Comparison of ENCODE assay signal across 8 cellular contexts in the genomic region with DNA sequence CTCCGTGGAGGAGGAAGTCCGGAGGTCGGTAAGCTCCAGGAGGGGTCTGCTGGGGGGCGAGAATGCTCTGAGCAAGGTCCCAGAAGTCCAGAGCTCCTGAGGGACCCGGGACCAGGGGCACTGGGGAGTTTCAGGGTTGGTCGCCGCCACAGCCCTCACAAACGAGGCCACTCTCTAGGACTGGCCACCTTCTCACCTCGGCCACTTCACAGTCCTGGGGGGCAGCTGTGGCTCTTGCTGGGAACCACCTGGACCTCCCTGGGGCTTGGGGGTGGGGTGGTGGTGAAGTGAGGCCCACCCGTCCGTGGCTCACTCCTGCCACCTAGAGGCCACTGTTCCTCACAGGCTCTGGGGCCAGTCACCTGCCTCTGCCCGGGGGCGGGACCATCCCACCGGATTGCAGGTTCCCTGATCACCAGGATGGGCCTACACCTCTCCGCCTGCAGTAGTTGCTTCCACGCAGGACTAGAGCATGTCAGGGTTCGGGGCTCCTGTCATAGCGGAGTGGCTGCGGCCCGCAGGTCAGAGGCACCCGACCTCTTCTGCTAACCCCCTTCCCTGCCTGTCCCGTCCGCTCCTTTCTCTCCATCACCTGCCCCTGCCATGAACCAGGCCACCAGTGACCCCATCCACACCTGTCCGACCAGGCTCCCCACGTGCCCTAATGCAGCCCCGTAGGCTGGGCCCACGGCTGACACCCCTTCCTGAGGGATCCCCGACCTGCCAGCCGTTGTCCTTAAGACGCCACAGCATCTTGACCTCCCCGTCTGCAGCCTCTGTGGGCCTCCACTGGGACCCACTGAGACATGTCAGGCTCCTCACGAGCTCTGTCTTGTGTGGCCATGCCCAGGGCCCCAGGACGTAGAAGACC. TPM values are rescaled to one million over a fixed set of nuclear protein-coding genes. Genes with fewer than 3 reads are reported as not detected.
A peak's percentile ranks its signal among the peaks of the same experiment; 100 is the strongest.
DNase-seq lines count a peak whose midpoint lies in the region; ATAC-seq and TF ChIP-seq lines count a peak whose summit lies in the region.

No MANE protein-coding gene starts in this region.

- H3K36me3 ChIP-seq in H7 (replicated peaks; ENCODE audit: control insufficient read depth, insufficient read depth, low read length) (no peaks in the 10 kb centered on the region), mucosa of descending colon (ENCODE audit: low read depth) (no peaks in the 10 kb centered on the region)

- H3K27ac ChIP-seq in dorsolateral prefrontal cortex: peak overlapping the region in 33 of 59 donors; percentile 1 to 74 (median 45)

- intact Hi-C loops in CD14-positive monocyte (cut with micrococcal nuclease): no loop called here
- intact Hi-C loops in dorsolateral prefrontal cortex (cut with DNase I): loop anchor here (5.0 to 10.0 kb wide), 2 partner anchors 86 to 523 kb away; a partner anchor contains a TSS
- intact Hi-C loops in mucosa of descending colon (cut with DNase I, micrococcal nuclease): no loop called here

- peak overlapping the region; percentile 12; the same call in 1 of the 2 replicates for H3K4me3 ChIP-seq in H7 (ENCODE audit: insufficient read depth, low read depth, low read length)
- peak overlapping the region in 15 of 59 donors; percentile 3 to 38 (median 17) for H3K4me3 ChIP-seq in dorsolateral prefrontal cortex
- H3K4me3 ChIP-seq in mucosa of descending colon: no peak overlapping the region

- no peak overlapping the region for H3K27ac Mint-ChIP-seq in CD14-positive monocyte

- H3K9me3 ChIP-seq in mucosa of descending colon: no peaks in the 10 kb centered on the region

- H3K27me3 ChIP-seq in H7 (ENCODE audit: control insufficient read depth, insufficient read depth, low read length): no peaks in the 10 kb centered on the region; the same call in 1 of the 2 replicates
- peaks cover 0 to 21% (median 0%) of the 10 kb centered on the region in 45 donors for H3K27me3 ChIP-seq in dorsolateral prefrontal cortex

- peak; percentile 79 for ATAC-seq in mucosa of descending colon

- peaks cover 26 to 52% (median 36%) of the 10 kb centered on the region in 3 donors for H3K27me3 Mint-ChIP-seq in CD14-positive monocyte (ENCODE audit: low read depth in 3 of 3)

- peaks cover 4% of the 10 kb centered on the region for H3K4me1 ChIP-seq in mucosa of descending colon (ENCODE audit: low read depth)

- peaks cover 26% of the 10 kb centered on the region for H3K4me1 Mint-ChIP-seq in CD14-positive monocyte

- DNase-seq in CD14-positive monocyte (ENCODE audit: low spot score) (no peak), H7 (peak; percentile 99), NCI-H524 (lab: John Stamatoyannopoulos, UW) (peak; percentile 43 to 52), dorsolateral prefrontal cortex (peak in 8 of 10 donors; percentile 43 to 90 (median 66)), mucosa of descending colon (peak; percentile 81 to 88 (median 83)), NCI-H774 (lab: John Stamatoyannopoulos, UW) (no peak)
- DNase-seq in activated CD4-positive, alpha-beta T cell treated with anti-CD3 and anti-CD28 coated beads, Interleukin-2, amount 50 U/mL, for 48 hours: peak; percentile 92 to 93
- DNase-seq in stimulated activated CD8-positive, alpha-beta memory T cell treated with anti-CD3 and anti-CD28 coated beads, Interleukin-7, amount 100 ng/mL, for 1 hour (ENCODE audit: low read depth in 2 of 2): peak; percentile 50 to 73

- H3K4me3 Mint-ChIP-seq in CD14-positive monocyte: peak overlapping the region; percentile 47 to 79

- peaks cover 0 to 3% (median 0%) of the 10 kb centered on the region in 7 donors for H3K9me3 Mint-ChIP-seq in CD14-positive monocyte

- peaks cover 0 to 3% of the 10 kb centered on the region in 2 donors for H3K36me3 Mint-ChIP-seq in CD14-positive monocyte

- TF ChIP-seq CTCF in CD14-positive monocyte (IDR thresholded peaks at IDR 0.05) (peak; percentile 93), dorsolateral prefrontal cortex (IDR thresholded peaks at IDR 0.05 in 54 of 56, conservative IDR thresholded peaks at IDR 0.05 in 2 of 56; ENCODE audit: low read depth in 1 of 56, partially characterized antibody in 56 of 56) (peak; percentile 34 to 85 (median 75)), mucosa of descending colon (IDR thresholded peaks at IDR 0.05) (peak; percentile 80)

RNA-seq across cellular contexts. Expression of a gene that starts 5.1 kb away (rescaled TPM):
- polyA plus RNA-seq in CD14-positive monocyte: 10 to 100 TPM; 15.7 to 16.0 TPM
- total RNA-seq in H7 (2014; rRNA removed; shearing (Covaris generic)): 27.3 and 29.4 TPM in 2 replicates
- total RNA-seq in dorsolateral prefrontal cortex (100 to 1,000 TPM; 105 to 197 (median 137) TPM), mucosa of descending colon (10 to 100 TPM in 1 of 3 donors, 1 to 10 TPM in 2; 4.1 to 46.1 (median 9.5) TPM)

RNA-seq across cellular contexts. Expression of a gene that starts 8.4 kb away (rescaled TPM):
- not detected for polyA plus RNA-seq in CD14-positive monocyte
- 0.52 and 1.2 TPM in 2 replicates for total RNA-seq in H7 (2014; rRNA removed; shearing (Covaris generic))
- 10 to 100 TPM in 46 of 120 experiments, 1 to 10 TPM in 74; 2.1 to 27.7 (median 9.1) TPM for total RNA-seq in dorsolateral prefrontal cortex
- total RNA-seq in mucosa of descending colon: 10 to 100 TPM in 2 of 3 donors, 1 to 10 TPM in 1; 4.7 to 20.0 (median 12.6) TPM

RNA-seq across cellular contexts. Expression of a gene that starts 21.5 kb away (rescaled TPM):
- 100 to 1,000 TPM; 244 to 280 TPM for polyA plus RNA-seq in CD14-positive monocyte
- total RNA-seq in H7 (2014; rRNA removed; shearing (Covaris generic)): 24.3 and 27.0 TPM in 2 replicates
- 10 to 100 TPM in 47 of 120 experiments, 1 to 10 TPM in 73; 3.4 to 22.4 (median 9.0) TPM for total RNA-seq in dorsolateral prefrontal cortex
- total RNA-seq in mucosa of descending colon: 1 to 10 TPM; 4.7 to 6.9 (median 6.5) TPM

RNA-seq across cellular contexts. Expression of a gene that starts 21.9 kb away (rescaled TPM):
- not detected for polyA plus RNA-seq in CD14-positive monocyte
- 1.1 and 1.6 TPM in 2 replicates for total RNA-seq in H7 (2014; rRNA removed; shearing (Covaris generic))
- total RNA-seq in dorsolateral prefrontal cortex (1 to 10 TPM; 1.4 to 6.3 (median 3.1) TPM), mucosa of descending colon (1 to 10 TPM; 1.0 to 1.8 (median 1.7) TPM)

RNA-seq across cellular contexts. Expression of a gene that starts 22.0 kb away (rescaled TPM):
- polyA plus RNA-seq in CD14-positive monocyte: 1 to 10 TPM; 7.0 to 8.8 TPM
- 2.4 and 4.4 TPM in 2 replicates for total RNA-seq in H7 (2014; rRNA removed; shearing (Covaris generic))
- total RNA-seq in dorsolateral prefrontal cortex (10 to 100 TPM in 118 of 120 experiments, 1 to 10 TPM in 2; 6.8 to 31.5 (median 21.2) TPM), mucosa of descending colon (under 1 TPM; 0.26 to 0.76 (median 0.39) TPM)

Comparison
In these comparisons a context has a peak if more than half of its experiments do, and no peak if none do; other contexts are left out.
1. DNase-seq: peak in H7 (single experiment), NCI-H524 (2 of 2), activated CD4-positive, alpha-beta T cell treated with anti-CD3 and anti-CD28 coated beads, Interleukin-2, amount 50 U/mL, for 48 hours (2 of 2), dorsolateral prefrontal cortex (8 of 10), mucosa of descending colon (3 of 3) and stimulated activated CD8-positive, alpha-beta memory T cell treated with anti-CD3 and anti-CD28 coated beads, Interleukin-7, amount 100 ng/mL, for 1 hour (2 of 2); none in CD14-positive monocyte (single experiment) and NCI-H774 (single experiment).
2. intact Hi-C loops: an anchor here in dorsolateral prefrontal cortex (5.0 to 10.0 kb wide); none called in CD14-positive monocyte and mucosa of descending colon.
3. Peak in every context shown above with its lines, with median percentiles within 50 percentile points of each other: CTCF ChIP-seq.